Comparison of ENCODE assay signal across 10 cellular contexts in genomic region chr3:156978471-156978961, GRCh38.
DNase-seq lines count a peak whose midpoint lies in the region; ATAC-seq lines count a peak whose summit lies in the region.
"Had no signal": no experiment of that assay in that cellular context is flagged by ENCODE, and none has a peak within 500 bp of the region (broad histone marks: within the 10 kb centered on the region; RNA-seq: fewer than 3 reads in every experiment).

No MANE protein-coding gene starts in this region.

- DNase-seq in AG20443 (ENCODE audit: low spot score) = peak; percentile 11
- peak; percentile 1 for DNase-seq in central memory CD4-positive, alpha-beta T cell
- DNase-seq in H4 (ENCODE audit: low spot score) = no peak
- no peak for DNase-seq in G401 (ENCODE audit: low spot score)
- DNase-seq in aorta = no peak
- no peak for DNase-seq in NCI-H748 (lab: John Stamatoyannopoulos, UW; ENCODE audit: unreplicated experiment)
- DNase-seq: erythroblast had no signal

- H3K36me3 ChIP-seq in aorta (ENCODE audit: control insufficient read depth in 1 of 2, insufficient read depth in 2 of 2, low read length in 1 of 2) = no peaks in the 10 kb centered on the region

- no peaks in the 10 kb centered on the region for H3K27me3 ChIP-seq in aorta (ENCODE audit: control insufficient read depth in 1 of 2, insufficient read depth in 2 of 2, low read length in 1 of 2)

- H3K4me1 ChIP-seq in aorta (ENCODE audit: control insufficient read depth in 1 of 2, insufficient read depth in 2 of 2, low read length in 2 of 2) = no peaks in the 10 kb centered on the region

- ATAC-seq in GM19397 (IDR thresholded peaks at IDR 0.05; ENCODE audit: unreplicated experiment) (peak; percentile 88), HG03342 (IDR thresholded peaks at IDR 0.05; ENCODE audit: unreplicated experiment) (peak; percentile 93), aorta (ENCODE audit: low FRiP score) (no peak)

- no peaks in the 10 kb centered on the region for H3K9me3 ChIP-seq in aorta (ENCODE audit: control insufficient read depth, low read length)

- no peak overlapping the region for H3K4me3 ChIP-seq in aorta (ENCODE audit: low read length in 2 of 2)

- in situ Hi-C loops in G401 (cut with HindIII; ENCODE audit: low sequenced_read_pairs) = no loop called here

- intact Hi-C loops in aorta (cut with DNase I) = no loop called here

- H3K27ac ChIP-seq in aorta (ENCODE audit: low read depth in 1 of 2, low read length in 2 of 2) = no peak overlapping the region
- H3K27ac ChIP-seq: C4-2B had no signal

- 60 to 63% methylated on average over 2 of the region's 2 CpGs for WGBS in aorta, 2 donors

Comparison
In these comparisons a context has a peak if more than half of its experiments do, and no peak if none do; other contexts are left out.
1. DNase-seq: peak in AG20443 (single experiment) and central memory CD4-positive, alpha-beta T cell (single experiment); none in H4 (single experiment), G401 (single experiment), aorta (0 of 2) and NCI-H748 (single experiment).